1 cellular context compared by ENCODE assay signal in the genomic region with DNA sequence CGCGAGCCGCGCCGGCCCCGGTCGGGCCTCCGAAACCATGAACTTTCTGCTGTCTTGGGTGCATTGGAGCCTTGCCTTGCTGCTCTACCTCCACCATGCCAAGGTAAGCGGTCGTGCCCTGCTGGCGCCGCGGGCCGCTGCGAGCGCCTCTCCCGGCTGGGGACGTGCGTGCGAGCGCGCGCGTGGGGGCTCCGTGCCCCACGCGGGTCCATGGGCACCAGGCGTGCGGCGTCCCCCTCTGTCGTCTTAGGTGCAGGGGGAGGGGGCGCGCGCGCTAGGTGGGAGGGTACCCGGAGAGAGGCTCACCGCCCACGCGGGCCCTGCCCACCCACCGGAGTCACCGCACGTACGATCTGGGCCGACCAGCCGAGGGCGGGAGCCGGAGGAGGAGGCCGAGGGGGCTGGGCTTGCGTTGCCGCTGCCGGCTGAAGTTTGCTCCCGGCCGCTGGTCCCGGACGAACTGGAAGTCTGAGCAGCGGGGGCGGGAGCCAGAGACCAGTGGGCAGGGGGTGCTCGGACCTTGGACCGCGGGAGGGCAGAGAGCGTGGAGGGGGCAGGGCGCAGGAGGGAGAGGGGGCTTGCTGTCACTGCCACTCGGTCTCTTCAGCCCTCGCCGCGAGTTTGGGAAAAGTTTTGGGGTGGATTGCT.
TF ChIP-seq lines count a peak whose summit lies in the region.

No MANE protein-coding gene starts in this region.

TF ChIP-seq in HepG2, 621 proteins besides CTCF, POLR2A, EP300 and RAD21 (continued from another document and continues in another):
- no peak for TF ChIP-seq GPBP1L1 (CRISPR knock-in tag; IDR thresholded peaks at IDR 0.05)
- no peak for TF ChIP-seq IKZF1 (IDR thresholded peaks at IDR 0.05)
- TF ChIP-seq AKAP8 (CRISPR knock-in tag; IDR thresholded peaks at IDR 0.05): peak; percentile 55; the same call in 1 of the 2 replicates
- peak; percentile 83 for TF ChIP-seq NCOR1 (IDR thresholded peaks at IDR 0.05; ENCODE audit: borderline replicate concordance, low read length)
- TF ChIP-seq STAG1 (CRISPR knock-in tag; IDR thresholded peaks at IDR 0.05): no peak; the same call in 1 of the 2 replicates
- peak; percentile 80 for TF ChIP-seq HNRNPK (IDR thresholded peaks at IDR 0.05; ENCODE audit: low read depth, low read length, poor library complexity, severe bottlenecking)
- no peak; the same call in none of the 2 replicates for TF ChIP-seq TGIF2 (CRISPR knock-in tag; IDR thresholded peaks at IDR 0.05)
- 0 out of 2 replicates have a peak, but pooled peaks have one; percentile 26 for TF ChIP-seq NCOA5 (CRISPR knock-in tag; IDR thresholded peaks at IDR 0.05)
- no peak for TF ChIP-seq ZNF276 (CRISPR knock-in tag; IDR thresholded peaks at IDR 0.05; ENCODE audit: low read depth)
- no peak for TF ChIP-seq ZNF496 (CRISPR knock-in tag; IDR thresholded peaks at IDR 0.05; ENCODE audit: insufficient replicate concordance)
- no peak for TF ChIP-seq FOSL1 (CRISPR knock-in tag; IDR thresholded peaks at IDR 0.05; ENCODE audit: borderline replicate concordance)
- no peak for TF ChIP-seq LRRFIP1 (CRISPR knock-in tag; conservative IDR thresholded peaks at IDR 0.05)
- TF ChIP-seq EHMT2 (IDR thresholded peaks at IDR 0.05; ENCODE audit: borderline replicate concordance, low read depth, low read length): no peak
- TF ChIP-seq MAZ (IDR thresholded peaks at IDR 0.05; ENCODE audit: borderline replicate concordance, low read depth, low read length): peak; percentile 92
- TF ChIP-seq MAZ (CRISPR knock-in tag; IDR thresholded peaks at IDR 0.05; ENCODE audit: low read depth): peak; percentile 94
- TF ChIP-seq, protein P1, sequence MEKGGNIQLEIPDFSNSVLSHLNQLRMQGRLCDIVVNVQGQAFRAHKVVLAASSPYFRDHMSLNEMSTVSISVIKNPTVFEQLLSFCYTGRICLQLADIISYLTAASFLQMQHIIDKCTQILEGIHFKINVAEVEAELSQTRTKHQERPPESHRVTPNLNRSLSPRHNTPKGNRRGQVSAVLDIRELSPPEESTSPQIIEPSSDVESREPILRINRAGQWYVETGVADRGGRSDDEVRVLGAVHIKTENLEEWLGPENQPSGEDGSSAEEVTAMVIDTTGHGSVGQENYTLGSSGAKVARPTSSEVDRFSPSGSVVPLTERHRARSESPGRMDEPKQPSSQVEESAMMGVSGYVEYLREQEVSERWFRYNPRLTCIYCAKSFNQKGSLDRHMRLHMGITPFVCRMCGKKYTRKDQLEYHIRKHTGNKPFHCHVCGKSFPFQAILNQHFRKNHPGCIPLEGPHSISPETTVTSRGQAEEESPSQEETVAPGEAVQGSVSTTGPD (CRISPR knock-in tag; IDR thresholded peaks at IDR 0.05): no peak
- peak; percentile 79; the same call in 1 of the 2 replicates for TF ChIP-seq ZNF574 (CRISPR knock-in tag; IDR thresholded peaks at IDR 0.05)
- peak; percentile 74; the same call in 1 of the 2 replicates for TF ChIP-seq ZNF124 (CRISPR knock-in tag; IDR thresholded peaks at IDR 0.05)
- TF ChIP-seq NFKB2 (CRISPR knock-in tag; IDR thresholded peaks at IDR 0.05; ENCODE audit: borderline replicate concordance): peak; percentile 80; the same call in 1 of the 2 replicates
- TF ChIP-seq ISL2 (CRISPR knock-in tag; IDR thresholded peaks at IDR 0.05): peak; percentile 71; the same call in 1 of the 2 replicates
- TF ChIP-seq SOX5 (CRISPR knock-in tag; IDR thresholded peaks at IDR 0.05; ENCODE audit: borderline replicate concordance): no peak
- TF ChIP-seq HIC2 (CRISPR knock-in tag; IDR thresholded peaks at IDR 0.05; ENCODE audit: low read depth): no peak
- no peak for TF ChIP-seq TP53 (CRISPR knock-in tag; conservative IDR thresholded peaks at IDR 0.05)
- TF ChIP-seq PTBP1 (IDR thresholded peaks at IDR 0.05; ENCODE audit: low read depth, low read length, poor library complexity, severe bottlenecking): no peak
- peak; percentile 86 for TF ChIP-seq ZFY (CRISPR knock-in tag; IDR thresholded peaks at IDR 0.05)
- TF ChIP-seq GABPB1 (CRISPR knock-in tag; IDR thresholded peaks at IDR 0.05): peak; percentile 80
- TF ChIP-seq, protein P2, sequence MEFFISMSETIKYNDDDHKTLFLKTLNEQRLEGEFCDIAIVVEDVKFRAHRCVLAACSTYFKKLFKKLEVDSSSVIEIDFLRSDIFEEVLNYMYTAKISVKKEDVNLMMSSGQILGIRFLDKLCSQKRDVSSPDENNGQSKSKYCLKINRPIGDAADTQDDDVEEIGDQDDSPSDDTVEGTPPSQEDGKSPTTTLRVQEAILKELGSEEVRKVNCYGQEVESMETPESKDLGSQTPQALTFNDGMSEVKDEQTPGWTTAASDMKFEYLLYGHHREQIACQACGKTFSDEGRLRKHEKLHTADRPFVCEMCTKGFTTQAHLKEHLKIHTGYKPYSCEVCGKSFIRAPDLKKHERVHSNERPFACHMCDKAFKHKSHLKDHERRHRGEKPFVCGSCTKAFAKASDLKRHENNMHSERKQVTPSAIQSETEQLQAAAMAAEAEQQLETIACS (CRISPR knock-in tag; IDR thresholded peaks at IDR 0.05): peak; percentile 76
- TF ChIP-seq ZNF75D (CRISPR knock-in tag; IDR thresholded peaks at IDR 0.05; ENCODE audit: borderline replicate concordance): no peak
- TF ChIP-seq PHF20 (CRISPR knock-in tag; IDR thresholded peaks at IDR 0.05): 0 out of 2 replicates have a peak, but pooled peaks have one; percentile 20
- TF ChIP-seq, protein P3, sequence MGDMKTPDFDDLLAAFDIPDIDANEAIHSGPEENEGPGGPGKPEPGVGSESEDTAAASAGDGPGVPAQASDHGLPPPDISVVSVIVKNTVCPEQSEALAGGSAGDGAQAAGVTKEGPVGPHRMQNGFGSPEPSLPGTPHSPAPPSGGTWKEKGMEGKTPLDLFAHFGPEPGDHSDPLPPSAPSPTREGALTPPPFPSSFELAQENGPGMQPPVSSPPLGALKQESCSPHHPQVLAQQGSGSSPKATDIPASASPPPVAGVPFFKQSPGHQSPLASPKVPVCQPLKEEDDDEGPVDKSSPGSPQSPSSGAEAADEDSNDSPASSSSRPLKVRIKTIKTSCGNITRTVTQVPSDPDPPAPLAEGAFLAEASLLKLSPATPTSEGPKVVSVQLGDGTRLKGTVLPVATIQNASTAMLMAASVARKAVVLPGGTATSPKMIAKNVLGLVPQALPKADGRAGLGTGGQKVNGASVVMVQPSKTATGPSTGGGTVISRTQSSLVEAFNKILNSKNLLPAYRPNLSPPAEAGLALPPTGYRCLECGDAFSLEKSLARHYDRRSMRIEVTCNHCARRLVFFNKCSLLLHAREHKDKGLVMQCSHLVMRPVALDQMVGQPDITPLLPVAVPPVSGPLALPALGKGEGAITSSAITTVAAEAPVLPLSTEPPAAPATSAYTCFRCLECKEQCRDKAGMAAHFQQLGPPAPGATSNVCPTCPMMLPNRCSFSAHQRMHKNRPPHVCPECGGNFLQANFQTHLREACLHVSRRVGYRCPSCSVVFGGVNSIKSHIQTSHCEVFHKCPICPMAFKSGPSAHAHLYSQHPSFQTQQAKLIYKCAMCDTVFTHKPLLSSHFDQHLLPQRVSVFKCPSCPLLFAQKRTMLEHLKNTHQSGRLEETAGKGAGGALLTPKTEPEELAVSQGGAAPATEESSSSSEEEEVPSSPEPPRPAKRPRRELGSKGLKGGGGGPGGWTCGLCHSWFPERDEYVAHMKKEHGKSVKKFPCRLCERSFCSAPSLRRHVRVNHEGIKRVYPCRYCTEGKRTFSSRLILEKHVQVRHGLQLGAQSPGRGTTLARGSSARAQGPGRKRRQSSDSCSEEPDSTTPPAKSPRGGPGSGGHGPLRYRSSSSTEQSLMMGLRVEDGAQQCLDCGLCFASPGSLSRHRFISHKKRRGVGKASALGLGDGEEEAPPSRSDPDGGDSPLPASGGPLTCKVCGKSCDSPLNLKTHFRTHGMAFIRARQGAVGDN (CRISPR knock-in tag; IDR thresholded peaks at IDR 0.05): peak; percentile 84
- no peak for TF ChIP-seq KAT8 (CRISPR knock-in tag; IDR thresholded peaks at IDR 0.05)
- TF ChIP-seq, protein P4, sequence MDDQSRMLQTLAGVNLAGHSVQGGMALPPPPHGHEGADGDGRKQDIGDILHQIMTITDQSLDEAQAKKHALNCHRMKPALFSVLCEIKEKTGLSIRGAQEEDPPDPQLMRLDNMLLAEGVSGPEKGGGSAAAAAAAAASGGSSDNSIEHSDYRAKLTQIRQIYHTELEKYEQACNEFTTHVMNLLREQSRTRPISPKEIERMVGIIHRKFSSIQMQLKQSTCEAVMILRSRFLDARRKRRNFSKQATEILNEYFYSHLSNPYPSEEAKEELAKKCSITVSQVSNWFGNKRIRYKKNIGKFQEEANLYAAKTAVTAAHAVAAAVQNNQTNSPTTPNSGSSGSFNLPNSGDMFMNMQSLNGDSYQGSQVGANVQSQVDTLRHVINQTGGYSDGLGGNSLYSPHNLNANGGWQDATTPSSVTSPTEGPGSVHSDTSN (CRISPR knock-in tag; IDR thresholded peaks at IDR 0.05; ENCODE audit: borderline replicate concordance): peak; percentile 19; the same call in 1 of the 2 replicates
